In genomic region chr20:1661542-1662299, GRCh38 we compare ENCODE assay signal across 23 cellular contexts. TPM values are rescaled to one million over a fixed set of nuclear protein-coding genes. Genes with fewer than 3 reads are reported as not detected.
DNase-seq lines count a peak whose midpoint lies in the region; ATAC-seq, FAIRE-seq and TF ChIP-seq lines count a peak whose summit lies in the region.
"Had no signal": no experiment of that assay in that cellular context is flagged by ENCODE, and none has a peak within 500 bp of the region (broad histone marks: within the 10 kb centered on the region; RNA-seq: fewer than 3 reads in every experiment).

No MANE protein-coding gene starts in this region.

- SMC1A ChIA-PET in GM12878 (lab: Charles Lee; ENCODE audit: uncharacterized antibody, unreplicated experiment), result interaction anchor here (0.6 to 1.5 kb wide), 6 partner anchors 10 to 72 kb away, joined by 3 to 6 read pairs (median 4); no protein-coding TSS in a partner anchor

- RAD21 ChIA-PET in GM12878 (lab: Charles Lee; ENCODE audit: unreplicated experiment), result interaction anchor here (0.8 to 1.8 kb wide), 2 partner anchors 70 to 72 kb away, joined by 4 read pairs; no protein-coding TSS in a partner anchor

- no peak overlapping the region for H3K4me3 ChIP-seq in GM12878
- H3K4me3 ChIP-seq: ascending aorta, pancreas had no signal

- H4K20me1 ChIP-seq in GM12878 (ENCODE audit: control insufficient read depth, insufficient read depth), result no peaks in the 10 kb centered on the region

- no peak for ATAC-seq in stimulated activated naive CD8-positive, alpha-beta T cell treated with anti-CD3 and anti-CD28 coated beads, Interleukin-15, Interleukin-2, amounts not matched to agents 100 U/mL and 50 U/mL, for 24 hours
- ATAC-seq in T-helper 17 cell, result peak; percentile 56
- peak; percentile 15 for ATAC-seq in GM12878
- ATAC-seq in GM18511 (IDR thresholded peaks at IDR 0.05; ENCODE audit: unreplicated experiment), result no peak
- no peak for ATAC-seq in HG03571 (IDR thresholded peaks at IDR 0.05; ENCODE audit: unreplicated experiment)
- ATAC-seq: activated CD4-positive, CD25-positive, alpha-beta regulatory T cell treated with anti-CD3 and anti-CD28 coated beads, Interleukin-2, amount 50 U/mL, for 24 hours; pancreas; Right ventricle myocardium inferior had no signal

- H3K9ac ChIP-seq in GM12878 (ENCODE audit: control insufficient read depth, insufficient read depth, low read length), result no peak overlapping the region

- H3K79me2 ChIP-seq in GM12878 (ENCODE audit: control insufficient read depth, insufficient read depth, low read length), result no peaks in the 10 kb centered on the region

- POLR2A ChIA-PET in GM12878 (lab: Charles Lee), result interaction anchor here (1.2 kb wide), 1 partner anchor 70 kb away, joined by 3 read pairs; no protein-coding TSS in a partner anchor

- peaks cover 5% of the 10 kb centered on the region for H3K36me3 Mint-ChIP-seq in stimulated activated naive CD8-positive, alpha-beta T cell treated with anti-CD3 and anti-CD28 coated beads, Interleukin-15, Interleukin-2, amounts not matched to agents 100 ng/mL and 50 ng/mL, for 24 hours (ENCODE audit: low read depth)
- no peaks in the 10 kb centered on the region for H3K36me3 Mint-ChIP-seq in T-helper 17 cell (ENCODE audit: low read depth)
- no peaks in the 10 kb centered on the region for H3K36me3 Mint-ChIP-seq in endothelial cell (ENCODE audit: low read depth, unreplicated experiment)

- 0% methylated on average over 2 of the region's 2 CpGs for WGBS in GM12878 (ENCODE audit: insufficient coverage, insufficient replicate concordance, low lambda C conversion rate, missing lambda C conversion rate)

- H3K27ac Mint-ChIP-seq in stimulated activated naive CD8-positive, alpha-beta T cell treated with anti-CD3 and anti-CD28 coated beads, Interleukin-15, Interleukin-2, amounts not matched to agents 100 ng/mL and 50 ng/mL, for 24 hours, result peak overlapping the region; percentile 88
- H3K27ac Mint-ChIP-seq in T-helper 17 cell (peak overlapping the region; percentile 95), endothelial cell (ENCODE audit: unreplicated experiment) (no peak overlapping the region)
- H3K27ac Mint-ChIP-seq: H9 had no signal

- no peak for FAIRE-seq in GM12878 (lab: Jason Lieb, UNC)
- FAIRE-seq: pancreas had no signal

- CTCF ChIA-PET in GM12878 (lab: Yijun Ruan, JAX), result interaction anchor here (1.4 kb wide), 1 partner anchor 115 kb away, joined by 4 read pairs; no protein-coding TSS in a partner anchor

- DNase-seq in stimulated activated naive CD8-positive, alpha-beta T cell treated with anti-CD3 and anti-CD28 coated beads, Interleukin-15, Interleukin-2, amounts not matched to agents 100 U/mL and 50 U/mL, for 24 hours, result no peak
- DNase-seq in T-helper 17 cell, result no peak
- no peak for DNase-seq in GM12878 (ENCODE audit: low read depth, low spot score)
- DNase-seq in stimulated activated CD4-positive, alpha-beta T cell treated with anti-CD3 and anti-CD28 coated beads, Interleukin-4, amount 100 ng/mL, for 4 hours, result no peak
- no peak for DNase-seq in endothelial cell (ENCODE audit: low spot score)
- DNase-seq: EL; H9; IMR-90; islet precursor cell; NCI-H1048; NCI-H2081 treated with DMSO at 0.1 percent for 48 hours; NCI-H510A; pancreas; stimulated activated CD4-positive, alpha-beta T cell treated with anti-CD3 and anti-CD28 coated beads, Interleukin-2, amount 100 ng/mL, for 24 hours had no signal

- H3K4me1 ChIP-seq in GM12878 (ENCODE audit: control insufficient read depth, insufficient read depth, low read length), result peaks cover 29% of the 10 kb centered on the region
- H3K4me1 ChIP-seq: ascending aorta, pancreas had no signal

- no peaks in the 10 kb centered on the region for H3K36me3 ChIP-seq in GM12878 (ENCODE audit: control insufficient read depth in 2 of 2, insufficient read depth in 2 of 2, low read length in 1 of 2)
- H3K36me3 ChIP-seq: ascending aorta, pancreas had no signal

- peak overlapping the region; percentile 21 for H3K4me3 Mint-ChIP-seq in stimulated activated naive CD8-positive, alpha-beta T cell treated with anti-CD3 and anti-CD28 coated beads, Interleukin-15, Interleukin-2, amounts not matched to agents 100 ng/mL and 50 ng/mL, for 24 hours
- peak overlapping the region; percentile 71 for H3K4me3 Mint-ChIP-seq in T-helper 17 cell
- no peak overlapping the region for H3K4me3 Mint-ChIP-seq in endothelial cell (ENCODE audit: unreplicated experiment)
- H3K4me3 Mint-ChIP-seq: H9 had no signal

- TF ChIP-seq RAD21 in GM12878 (IDR thresholded peaks at IDR 0.05; ENCODE audit: insufficient read depth, low read depth, low read length), result no peak

- no peaks in the 10 kb centered on the region for H3K9me3 Mint-ChIP-seq in stimulated activated naive CD8-positive, alpha-beta T cell treated with anti-CD3 and anti-CD28 coated beads, Interleukin-15, Interleukin-2, amounts not matched to agents 100 ng/mL and 50 ng/mL, for 24 hours
- no peaks in the 10 kb centered on the region for H3K9me3 Mint-ChIP-seq in endothelial cell (ENCODE audit: unreplicated experiment)
- H3K9me3 Mint-ChIP-seq: H9 had no signal

- H3K27ac ChIP-seq in GM12878 (ENCODE audit: control insufficient read depth, insufficient read depth), result no peak overlapping the region
- H3K27ac ChIP-seq: ascending aorta, pancreas had no signal

- intact Hi-C loops in GM12878 (cut with micrococcal nuclease; ENCODE audit: unreplicated experiment), result no loop called here

- no peak for TF ChIP-seq CTCF in GM12878 (IDR thresholded peaks at IDR 0.05 in 2 of 3, conservative IDR thresholded peaks at IDR 0.05 in 1 of 3; ENCODE audit: control insufficient read depth in 2 of 3, extremely low read depth in 1 of 3, insufficient read depth in 1 of 3, low read depth in 3 of 3, low read length in 3 of 3)
- TF ChIP-seq CTCF in endothelial cell (IDR thresholded peaks at IDR 0.05; ENCODE audit: unreplicated experiment), result no peak

- no peak for TF ChIP-seq EP300 in GM12878 (IDR thresholded peaks at IDR 0.05; ENCODE audit: borderline replicate concordance in 1 of 2, control insufficient read depth in 1 of 2, low read depth in 2 of 2, low read length in 2 of 2)

- peaks cover 0 to 4% of the 10 kb centered on the region in 2 experiments; a peak in 1 of 4 replicates for H3K27me3 ChIP-seq in GM12878 (replicated peaks in 1 of 2; ENCODE audit: control insufficient read depth in 2 of 2, insufficient read depth in 2 of 2, low read length in 1 of 2)
- H3K27me3 ChIP-seq: ascending aorta, pancreas had no signal

- TF ChIP-seq POLR2A in GM12878 (IDR thresholded peaks at IDR 0.05; ENCODE audit: low read depth, low read length), result no peak

- H3K4me1 Mint-ChIP-seq in stimulated activated naive CD8-positive, alpha-beta T cell treated with anti-CD3 and anti-CD28 coated beads, Interleukin-15, Interleukin-2, amounts not matched to agents 100 ng/mL and 50 ng/mL, for 24 hours (ENCODE audit: low read depth), result peaks cover 100% of the 10 kb centered on the region
- H3K4me1 Mint-ChIP-seq in T-helper 17 cell (peaks cover 66% of the 10 kb centered on the region), endothelial cell (ENCODE audit: unreplicated experiment) (no peaks in the 10 kb centered on the region)

- BruUV-seq in GM12878 (replicated peaks; lab: Mats Ljungman, UMichigan), result no TSS peak

- in situ Hi-C loops in GM12878 (cut with MboI), result no loop called here

- no peaks in the 10 kb centered on the region for H3K9me3 ChIP-seq in T-helper 17 cell (ENCODE audit: control insufficient read depth, low read length, poor library complexity, severe bottlenecking)
- H3K9me3 ChIP-seq in GM12878 (replicated peaks; ENCODE audit: control insufficient read depth, insufficient read depth, low read length), result no peaks in the 10 kb centered on the region
- H3K9me3 ChIP-seq: ascending aorta, pancreas had no signal

- no peak overlapping the region for H2AFZ ChIP-seq in GM12878 (ENCODE audit: control insufficient read depth, low read depth, low read length)

- H3K27me3 Mint-ChIP-seq in stimulated activated naive CD8-positive, alpha-beta T cell treated with anti-CD3 and anti-CD28 coated beads, Interleukin-15, Interleukin-2, amounts not matched to agents 100 ng/mL and 50 ng/mL, for 24 hours, result no peaks in the 10 kb centered on the region
- no peaks in the 10 kb centered on the region for H3K27me3 Mint-ChIP-seq in T-helper 17 cell
- no peaks in the 10 kb centered on the region for H3K27me3 Mint-ChIP-seq in endothelial cell (ENCODE audit: unreplicated experiment)

- H3K4me2 ChIP-seq in GM12878 (ENCODE audit: control insufficient read depth, insufficient read depth), result no peak overlapping the region

RNA-seq across cellular contexts. Expression of gene SIRPG, which starts 4.1 kb away (rescaled TPM):
- 10 to 100 TPM; 45.3 to 47.5 TPM for total RNA-seq in T-helper 17 cell
- total RNA-seq in GM12878 (2013; cell fraction: nucleolus; rRNA removed), result 16.1 and 19.4 TPM in 2 replicates
- total RNA-seq in GM12878 (2014; rRNA removed), result 2.6 and 4.3 TPM in 2 replicates
- total RNA-seq in GM12878 (2014; rRNA removed; fragmentation: Illumina TruSeq; extraction: Trizol), result 2.7 and 3.1 TPM in 2 replicates
- 3.4 and 4.0 TPM in 2 replicates for total RNA-seq in GM12878 (2021)
- 3.2 TPM for polyA plus RNA-seq in GM12878 (2011; ENCODE audit: low read depth)
- 0.95 and 1.1 TPM in 2 replicates for polyA plus RNA-seq in GM12878 (2011; rRNA removed)
- 1.4 and 1.7 TPM in 2 replicates for polyA plus RNA-seq in GM12878 (2011; cell fraction: cytosol; rRNA removed)
- 0.79 and 0.86 TPM in 2 replicates for polyA plus RNA-seq in GM12878 (2011; cell fraction: nucleus; rRNA removed)
- polyA plus RNA-seq in GM12878 (2012), result 0.20 and 1.1 TPM in 2 replicates
- polyA plus RNA-seq in GM12878 (2014; fragmentation: Illumina TruSeq; extraction: Trizol), result 7.6 and 8.3 TPM in 2 replicates
- polyA plus RNA-seq in GM12878 (2014; fragmentation: Nextera tagmentation; extraction: Ambion mirVana), result 10 to 100 TPM; 10.0 to 13.0 TPM
- polyA plus RNA-seq in GM12878 (2014; rRNA removed), result 6.5 and 6.9 TPM in 2 replicates
- 1 to 10 TPM; 2.9 to 4.0 TPM for polyA plus RNA-seq in GM12878 (2016; fragmentation: Nextera tagmentation; extraction: Ambion mirVana)
- polyA minus RNA-seq in GM12878 (2011; rRNA and poly(A)+ RNA removed), result 0.51 and 0.62 TPM in 2 replicates
- polyA minus RNA-seq in GM12878 (2011; cell fraction: cytosol; rRNA and poly(A)+ RNA removed), result not detected in 2 replicates
- not detected in 2 replicates for polyA minus RNA-seq in GM12878 (2011; cell fraction: nucleus; rRNA and poly(A)+ RNA removed)
- not detected for total RNA-seq in endothelial cell (ENCODE audit: unreplicated experiment)
- total RNA-seq: ascending aorta, H9, IMR-90, lung microvascular endothelial cell, myocyte, Right ventricle myocardium inferior, subcutaneous adipose tissue had no signal
- polyA plus RNA-seq: IMR-90 had no signal

RNA-seq across cellular contexts. Expression of gene SIRPB1, which starts 41.9 kb away (rescaled TPM):
- 1 to 10 TPM; 4.4 to 4.6 TPM for total RNA-seq in T-helper 17 cell
- 114 and 121 TPM in 2 replicates for total RNA-seq in GM12878 (2013; cell fraction: nucleolus; rRNA removed)
- total RNA-seq in GM12878 (2014; rRNA removed), result 10.0 and 10.3 TPM in 2 replicates
- 8.2 and 12.0 TPM in 2 replicates for total RNA-seq in GM12878 (2014; rRNA removed; fragmentation: Illumina TruSeq; extraction: Trizol)
- total RNA-seq in GM12878 (2021), result 18.9 and 20.1 TPM in 2 replicates
- 3.0 TPM for polyA plus RNA-seq in GM12878 (2011; ENCODE audit: low read depth)
- 2.7 and 3.4 TPM in 2 replicates for polyA plus RNA-seq in GM12878 (2011; rRNA removed)
- polyA plus RNA-seq in GM12878 (2011; cell fraction: cytosol; rRNA removed), result 4.0 and 4.3 TPM in 2 replicates
- 8.0 and 8.5 TPM in 2 replicates for polyA plus RNA-seq in GM12878 (2011; cell fraction: nucleus; rRNA removed)
- polyA plus RNA-seq in GM12878 (2012), result 1.2 and 2.9 TPM in 2 replicates
- polyA plus RNA-seq in GM12878 (2014; fragmentation: Illumina TruSeq; extraction: Trizol), result 22.3 and 26.0 TPM in 2 replicates
- 10 to 100 TPM; 27.9 to 33.8 TPM for polyA plus RNA-seq in GM12878 (2014; fragmentation: Nextera tagmentation; extraction: Ambion mirVana)
- 17.0 and 17.9 TPM in 2 replicates for polyA plus RNA-seq in GM12878 (2014; rRNA removed)
- 1 to 10 TPM; 9.2 to 9.7 TPM for polyA plus RNA-seq in GM12878 (2016; fragmentation: Nextera tagmentation; extraction: Ambion mirVana)
- 6.6 and 7.5 TPM in 2 replicates for polyA minus RNA-seq in GM12878 (2011; rRNA and poly(A)+ RNA removed)
- polyA minus RNA-seq in GM12878 (2011; cell fraction: cytosol; rRNA and poly(A)+ RNA removed), result 2.8 and 3.7 TPM in 2 replicates
- polyA minus RNA-seq in GM12878 (2011; cell fraction: nucleus; rRNA and poly(A)+ RNA removed), result 2.2 and 4.6 TPM in 2 replicates
- not detected for total RNA-seq in endothelial cell (ENCODE audit: unreplicated experiment)

Comparison
In these comparisons a context has a peak if more than half of its experiments do, and no peak if none do; other contexts are left out.
1. ATAC-seq: peak in T-helper 17 cell (single experiment) and GM12878 (single experiment); none in stimulated activated naive CD8-positive, alpha-beta T cell treated with anti-CD3 and anti-CD28 coated beads, Interleukin-15, Interleukin-2, amounts not matched to agents 100 U/mL and 50 U/mL, for 24 hours (single experiment), GM18511 (single experiment) and HG03571 (single experiment).